In genomic region chr5:103424453-103425205, GRCh38 we compare ENCODE assay signal across 16 cellular contexts.
DNase-seq lines count a peak whose midpoint lies in the region; ATAC-seq and TF ChIP-seq lines count a peak whose summit lies in the region.
"Had no signal": no experiment of that assay in that cellular context is flagged by ENCODE, and none has a peak within 500 bp of the region (broad histone marks: within the 10 kb centered on the region; RNA-seq: fewer than 3 reads in every experiment).

No MANE protein-coding gene starts in this region.

- H3K27me3 Mint-ChIP-seq in natural killer cell (ENCODE audit: low read depth in 2 of 2): peaks cover 0 to 12% of the 10 kb centered on the region in 2 donors

- H3K36me3 Mint-ChIP-seq in natural killer cell: no peaks in the 10 kb centered on the region
- H3K36me3 Mint-ChIP-seq: activated CD4-positive, alpha-beta memory T cell treated with anti-CD3 and anti-CD28 coated beads for 36 hours; T-cell had no signal

- in situ Hi-C loops in GM13977 (cut with MboI; ENCODE audit: low pct_unique_long_range_greater_than_20kb, low sequenced_read_pairs, unreplicated experiment): no loop called here

- H3K4me3 Mint-ChIP-seq in natural killer cell: no peak overlapping the region
- H3K4me3 Mint-ChIP-seq: activated CD4-positive, alpha-beta memory T cell treated with anti-CD3 and anti-CD28 coated beads for 36 hours; T-cell had no signal

- H3K27me3 ChIP-seq in thyroid gland: no peaks in the 10 kb centered on the region
- H3K27me3 ChIP-seq: left lung, neutrophil had no signal

- H3K27ac Mint-ChIP-seq in natural killer cell: no peak overlapping the region
- H3K27ac Mint-ChIP-seq: activated CD4-positive, alpha-beta memory T cell treated with anti-CD3 and anti-CD28 coated beads for 36 hours; T-cell had no signal

- H3K36me3 ChIP-seq in thyroid gland: no peaks in the 10 kb centered on the region
- H3K36me3 ChIP-seq: left lung, neutrophil had no signal

- H3K9me3 Mint-ChIP-seq in natural killer cell: peaks cover 0 to 2% of the 10 kb centered on the region in 2 donors
- H3K9me3 Mint-ChIP-seq: activated CD4-positive, alpha-beta memory T cell treated with anti-CD3 and anti-CD28 coated beads for 36 hours; T-cell had no signal

- peak overlapping the region; percentile 75 to 80 (median 75) for H3K27ac ChIP-seq in thyroid gland
- H3K27ac ChIP-seq: left lung, neutrophil had no signal

- WGBS in thyroid gland, 2 donors: 76 to 77% methylated on average over 5 of the region's 5 CpGs

- intact Hi-C loops in thyroid gland (cut with DNase I) (no loop called here), natural killer cell (cut with micrococcal nuclease) (no loop called here)

- peaks cover 5 to 22% of the 10 kb centered on the region in 2 donors for H3K4me1 ChIP-seq in thyroid gland
- H3K4me1 ChIP-seq: left lung had no signal

- no peak overlapping the region for H3K4me3 ChIP-seq in thyroid gland (replicated peaks in 1 of 3)
- H3K4me3 ChIP-seq: K562, left lung had no signal

- TF ChIP-seq POLR2A in thyroid gland (IDR thresholded peaks at IDR 0.05): no peak

- H3K9me3 ChIP-seq in thyroid gland: no peaks in the 10 kb centered on the region
- H3K9me3 ChIP-seq: left lung, neutrophil had no signal

- ATAC-seq in GM19351 (IDR thresholded peaks at IDR 0.05; ENCODE audit: unreplicated experiment) (peak; percentile 58), natural killer cell (no peak)
- ATAC-seq: K562, left lung, T-cell had no signal

- TF ChIP-seq CTCF in thyroid gland (IDR thresholded peaks at IDR 0.05) (no peak), natural killer cell (IDR thresholded peaks at IDR 0.05) (no peak), GM13977 (IDR thresholded peaks at IDR 0.05; ENCODE audit: extremely low read depth, insufficient read depth, missing control alignments) (no peak)

- no peaks in the 10 kb centered on the region for H3K4me1 Mint-ChIP-seq in natural killer cell
- H3K4me1 Mint-ChIP-seq: T-cell had no signal

- peak; percentile 79 for DNase-seq in LHCN-M2 (ENCODE audit: low read depth)
- DNase-seq in fibroblast of peridontal ligament (ENCODE audit: extremely low read depth): peak; percentile 54
- no peak for DNase-seq in thyroid gland
- DNase-seq in natural killer cell: no peak
- DNase-seq in GM13977 (ENCODE audit: low spot score): no peak
- DNase-seq in NAMALWA (ENCODE audit: low spot score): no peak
- DNase-seq: activated CD4-positive, alpha-beta memory T cell treated with anti-CD3 and anti-CD28 coated beads for 36 hours; activated gamma-delta T cell; DMS153; left lung; NCI-H187; stimulated activated CD4-positive, alpha-beta T cell treated with anti-CD3 and anti-CD28 coated beads, Interleukin-4, amount 100 ng/mL, for 1 hour; T-cell had no signal

Comparison
In these comparisons a context has a peak if more than half of its experiments do, and no peak if none do; other contexts are left out.
1. DNase-seq: peak in LHCN-M2 (single experiment) and fibroblast of peridontal ligament (single experiment); none in thyroid gland (0 of 2), natural killer cell (single experiment), GM13977 (single experiment) and NAMALWA (single experiment).